1 cellular context compared by ENCODE assay signal in the genomic region with DNA sequence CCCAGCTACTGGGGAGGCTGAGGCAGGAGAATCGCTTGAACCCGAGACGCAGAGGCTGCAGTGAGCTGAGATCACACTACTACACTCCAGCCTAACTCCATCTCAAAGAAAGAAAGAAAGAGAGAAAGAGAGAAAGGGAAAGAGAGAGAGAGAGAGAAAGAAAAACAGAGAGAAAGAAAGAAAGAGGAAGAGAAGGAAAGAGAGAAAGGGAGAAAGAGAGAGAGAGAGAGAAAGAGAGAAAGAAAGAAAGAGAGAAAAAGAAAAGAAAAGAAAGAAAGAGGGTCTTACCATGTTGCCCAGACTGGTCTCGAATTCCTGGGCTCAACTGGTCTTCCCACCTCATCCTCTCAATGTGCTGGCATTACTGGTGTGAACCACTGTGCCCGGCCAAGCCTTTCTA.
TF ChIP-seq lines count a peak whose summit lies in the region.

No MANE protein-coding gene starts in this region.

TF ChIP-seq in GM23338, 12 proteins besides CTCF, POLR2A, EP300 and RAD21 (continued from another document):
- TF ChIP-seq, protein P1, sequence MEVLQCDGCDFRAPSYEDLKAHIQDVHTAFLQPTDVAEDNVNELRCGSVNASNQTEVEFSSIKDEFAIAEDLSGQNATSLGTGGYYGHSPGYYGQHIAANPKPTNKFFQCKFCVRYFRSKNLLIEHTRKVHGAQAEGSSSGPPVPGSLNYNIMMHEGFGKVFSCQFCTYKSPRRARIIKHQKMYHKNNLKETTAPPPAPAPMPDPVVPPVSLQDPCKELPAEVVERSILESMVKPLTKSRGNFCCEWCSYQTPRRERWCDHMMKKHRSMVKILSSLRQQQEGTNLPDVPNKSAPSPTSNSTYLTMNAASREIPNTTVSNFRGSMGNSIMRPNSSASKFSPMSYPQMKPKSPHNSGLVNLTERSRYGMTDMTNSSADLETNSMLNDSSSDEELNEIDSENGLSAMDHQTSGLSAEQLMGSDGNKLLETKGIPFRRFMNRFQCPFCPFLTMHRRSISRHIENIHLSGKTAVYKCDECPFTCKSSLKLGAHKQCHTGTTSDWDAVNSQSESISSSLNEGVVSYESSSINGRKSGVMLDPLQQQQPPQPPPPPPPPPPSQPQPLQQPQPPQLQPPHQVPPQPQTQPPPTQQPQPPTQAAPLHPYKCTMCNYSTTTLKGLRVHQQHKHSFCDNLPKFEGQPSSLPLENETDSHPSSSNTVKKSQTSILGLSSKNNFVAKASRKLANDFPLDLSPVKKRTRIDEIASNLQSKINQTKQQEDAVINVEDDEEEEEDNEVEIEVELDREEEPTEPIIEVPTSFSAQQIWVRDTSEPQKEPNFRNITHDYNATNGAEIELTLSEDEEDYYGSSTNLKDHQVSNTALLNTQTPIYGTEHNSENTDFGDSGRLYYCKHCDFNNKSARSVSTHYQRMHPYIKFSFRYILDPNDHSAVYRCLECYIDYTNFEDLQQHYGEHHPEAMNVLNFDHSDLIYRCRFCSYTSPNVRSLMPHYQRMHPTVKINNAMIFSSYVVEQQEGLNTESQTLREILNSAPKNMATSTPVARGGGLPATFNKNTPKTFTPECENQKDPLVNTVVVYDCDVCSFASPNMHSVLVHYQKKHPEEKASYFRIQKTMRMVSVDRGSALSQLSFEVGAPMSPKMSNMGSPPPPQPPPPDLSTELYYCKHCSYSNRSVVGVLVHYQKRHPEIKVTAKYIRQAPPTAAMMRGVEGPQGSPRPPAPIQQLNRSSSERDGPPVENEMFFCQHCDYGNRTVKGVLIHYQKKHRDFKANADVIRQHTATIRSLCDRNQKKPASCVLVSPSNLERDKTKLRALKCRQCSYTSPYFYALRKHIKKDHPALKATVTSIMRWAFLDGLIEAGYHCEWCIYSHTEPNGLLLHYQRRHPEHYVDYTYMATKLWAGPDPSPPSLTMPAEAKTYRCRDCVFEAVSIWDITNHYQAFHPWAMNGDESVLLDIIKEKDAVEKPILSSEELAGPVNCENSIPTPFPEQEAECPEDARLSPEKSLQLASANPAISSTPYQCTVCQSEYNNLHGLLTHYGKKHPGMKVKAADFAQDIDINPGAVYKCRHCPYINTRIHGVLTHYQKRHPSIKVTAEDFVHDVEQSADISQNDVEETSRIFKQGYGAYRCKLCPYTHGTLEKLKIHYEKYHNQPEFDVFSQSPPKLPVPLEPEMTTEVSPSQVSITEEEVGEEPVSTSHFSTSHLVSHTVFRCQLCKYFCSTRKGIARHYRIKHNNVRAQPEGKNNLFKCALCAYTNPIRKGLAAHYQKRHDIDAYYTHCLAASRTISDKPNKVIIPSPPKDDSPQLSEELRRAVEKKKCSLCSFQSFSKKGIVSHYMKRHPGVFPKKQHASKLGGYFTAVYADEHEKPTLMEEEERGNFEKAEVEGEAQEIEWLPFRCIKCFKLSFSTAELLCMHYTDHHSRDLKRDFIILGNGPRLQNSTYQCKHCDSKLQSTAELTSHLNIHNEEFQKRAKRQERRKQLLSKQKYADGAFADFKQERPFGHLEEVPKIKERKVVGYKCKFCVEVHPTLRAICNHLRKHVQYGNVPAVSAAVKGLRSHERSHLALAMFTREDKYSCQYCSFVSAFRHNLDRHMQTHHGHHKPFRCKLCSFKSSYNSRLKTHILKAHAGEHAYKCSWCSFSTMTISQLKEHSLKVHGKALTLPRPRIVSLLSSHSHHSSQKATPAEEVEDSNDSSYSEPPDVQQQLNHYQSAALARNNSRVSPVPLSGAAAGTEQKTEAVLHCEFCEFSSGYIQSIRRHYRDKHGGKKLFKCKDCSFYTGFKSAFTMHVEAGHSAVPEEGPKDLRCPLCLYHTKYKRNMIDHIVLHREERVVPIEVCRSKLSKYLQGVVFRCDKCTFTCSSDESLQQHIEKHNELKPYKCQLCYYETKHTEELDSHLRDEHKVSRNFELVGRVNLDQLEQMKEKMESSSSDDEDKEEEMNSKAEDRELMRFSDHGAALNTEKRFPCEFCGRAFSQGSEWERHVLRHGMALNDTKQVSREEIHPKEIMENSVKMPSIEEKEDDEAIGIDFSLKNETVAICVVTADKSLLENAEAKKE (CRISPR knock-in tag; IDR thresholded peaks at IDR 0.05) = no peak
- TF ChIP-seq NANOG (IDR thresholded peaks at IDR 0.05; ENCODE audit: borderline replicate concordance) (no peak), CREB1 (CRISPR knock-in tag; IDR thresholded peaks at IDR 0.05; ENCODE audit: low read depth) (no peak)
TF ChIP-seq in GM23338: peak in this region for 0.
